In genomic region chr10:71273506-71273905, GRCh38 we compare ENCODE assay signal across 1 cellular context.
TF ChIP-seq lines count a peak whose summit lies in the region.

No MANE protein-coding gene starts in this region.

TF ChIP-seq in IMR-90, 13 proteins besides CTCF, POLR2A, EP300 and RAD21:
- no peak for TF ChIP-seq BHLHE40 (IDR thresholded peaks at IDR 0.05; ENCODE audit: low read depth, low read length)
TF ChIP-seq in IMR-90: peak in this region for 0.
